In genomic region chr3:126659915-126660886, GRCh38 we compare ENCODE assay signal across 12 cellular contexts. TPM values are rescaled to one million over a fixed set of nuclear protein-coding genes. Genes with fewer than 3 reads are reported as not detected.
DNase-seq lines count a peak whose midpoint lies in the region; ATAC-seq, FAIRE-seq and TF ChIP-seq lines count a peak whose summit lies in the region.
"Had no signal": no experiment of that assay in that cellular context is flagged by ENCODE, and none has a peak within 500 bp of the region (broad histone marks: within the 10 kb centered on the region; RNA-seq: fewer than 3 reads in every experiment).

No MANE protein-coding gene starts in this region.

- H3K27ac ChIP-seq in adrenal gland = no peak overlapping the region
- no peak overlapping the region for H3K27ac ChIP-seq in HepG2 (ENCODE audit: extremely low read length, insufficient read depth, low read length)
- H3K27ac ChIP-seq: neutrophil had no signal

- peaks cover 9% of the 10 kb centered on the region for H3K27me3 ChIP-seq in adrenal gland
- H3K27me3 ChIP-seq in HepG2 (ENCODE audit: control insufficient read depth in 1 of 2, insufficient read depth in 2 of 2, low read length in 2 of 2) = peaks cover 0 to 44% of the 10 kb centered on the region in 2 experiments; a peak in 4 of 5 replicates

- H3K4me2 ChIP-seq in HepG2 (ENCODE audit: low read depth, low read length) = 0 out of 2 replicates have a peak overlapping the region, but pooled peaks have one; percentile 34

- no peak for TF ChIP-seq RAD21 in HepG2 (CRISPR knock-in tag; IDR thresholded peaks at IDR 0.05)

- POLR2A ChIA-PET in HepG2 (lab: Yijun Ruan, JAX) = interaction anchor here (1.2 kb wide), 1 partner anchor 136 kb away, joined by 3 read pairs; no protein-coding TSS in a partner anchor

- TF ChIP-seq POLR2A in adrenal gland (IDR thresholded peaks at IDR 0.05) (no peak), HepG2 (IDR thresholded peaks at IDR 0.05; ENCODE audit: insufficient read depth in 1 of 2, low read depth in 2 of 2, low read length in 2 of 2) (no peak)

- no peak overlapping the region for H3K9ac ChIP-seq in HepG2 (ENCODE audit: insufficient read depth, low read depth, low read length)

- no peaks in the 10 kb centered on the region for H4K20me1 ChIP-seq in HepG2 (ENCODE audit: insufficient read depth, low read length)

- no peak for TF ChIP-seq EP300 in HepG2 (IDR thresholded peaks at IDR 0.05; ENCODE audit: low read depth in 2 of 2, low read length in 2 of 2)
- TF ChIP-seq EP300 in HepG2 (CRISPR knock-in tag; IDR thresholded peaks at IDR 0.05; ENCODE audit: borderline replicate concordance) = no peak

- no TSS peak for BruUV-seq in HepG2 (replicated peaks; lab: Mats Ljungman, UMichigan)

- DNase-seq in COLO668 (lab: John Stamatoyannopoulos, UW; ENCODE audit: unreplicated experiment) (peak; percentile 6), HuH-7.5 (ENCODE audit: low spot score) (peak; percentile 50), adrenal gland (peak in 6 of 7 donors; percentile 52 to 72 (median 66)), HepG2 (ENCODE audit: low spot score) (peak; percentile 28), T1000 (lab: John Stamatoyannopoulos, UW) (no peak), SKM-1 (lab: John Stamatoyannopoulos, UW; ENCODE audit: unreplicated experiment) (no peak)
- no peak for DNase-seq in stimulated activated CD4-positive, alpha-beta T cell treated with anti-CD3 and anti-CD28 coated beads, Interleukin-12 subunit alpha, Interleukin-12 subunit beta, amount 100 ng/mL, for 4 hours
- DNase-seq: activated T-cell treated with anti-CD3 and anti-CD28 coated beads, Interleukin-2, amount 50 U/mL, for 4 hours; DND-41; NCI-H2227 treated with DMSO at 0.1 percent for 48 hours had no signal

- no peak overlapping the region for H2AFZ ChIP-seq in HepG2 (ENCODE audit: low read length)

- H3K36me3 ChIP-seq in adrenal gland (replicated peaks in 1 of 2) = no peaks in the 10 kb centered on the region
- no peaks in the 10 kb centered on the region for H3K36me3 ChIP-seq in HepG2 (replicated peaks in 1 of 2; ENCODE audit: control insufficient read depth in 1 of 2, insufficient read depth in 2 of 2, low read length in 2 of 2)
- H3K36me3 ChIP-seq: neutrophil had no signal

- H3K4me1 ChIP-seq in adrenal gland (replicated peaks in 1 of 2) (peaks cover 0 to 3% of the 10 kb centered on the region in 2 donors), HepG2 (ENCODE audit: insufficient read depth, low read length) (peaks cover 14% of the 10 kb centered on the region)

- intact Hi-C loops in adrenal gland (cut with DNase I) (loop anchor here in 1 of 2 donors (5.0 kb wide), 1 partner anchor 143 kb away; the partner anchor contains the start of gene UROC1), HepG2 (cut with micrococcal nuclease; ENCODE audit: unreplicated experiment) (no loop called here)

- CTCF ChIA-PET in HepG2 (lab: Yijun Ruan, JAX; ENCODE audit: low intra/inter-chr PET ratio, low total read pairs) = no interaction called here

- peak; percentile 81 for ATAC-seq in HepG2
- no peak for ATAC-seq in GM19455 (IDR thresholded peaks at IDR 0.05; ENCODE audit: unreplicated experiment)
- ATAC-seq: activated T-cell treated with anti-CD3 and anti-CD28 coated beads, Interleukin-2, amount 50 U/mL, for 4 hours had no signal

- peak; percentile 21 to 46 (median 44) for TF ChIP-seq CTCF in adrenal gland (IDR thresholded peaks at IDR 0.05)
- peak; percentile 30 for TF ChIP-seq CTCF in HepG2 (CRISPR knock-in tag; IDR thresholded peaks at IDR 0.05)

- H3K9me3 ChIP-seq in adrenal gland (replicated peaks in 1 of 3) (no peaks in the 10 kb centered on the region), HepG2 (ENCODE audit: low read length) (peaks cover 7% of the 10 kb centered on the region; the same call in 1 of the 2 replicates)
- H3K9me3 ChIP-seq: neutrophil had no signal

- FAIRE-seq in HepG2 (lab: Jason Lieb, UNC) = no peak

- in situ Hi-C loops in HepG2 (cut with HindIII; ENCODE audit: extremely low pct_ligation_motif_present, low pct_unique_long_range_greater_than_20kb) = no loop called here

- H3K79me2 ChIP-seq in HepG2 (ENCODE audit: insufficient read depth, low read length) = no peaks in the 10 kb centered on the region

- H3K4me3 ChIP-seq in adrenal gland = no peak overlapping the region
- H3K4me3 ChIP-seq in HepG2 (replicated peaks in 1 of 3; ENCODE audit: insufficient read depth in 1 of 3, low read depth in 2 of 3, low read length in 3 of 3) = no peak overlapping the region

- WGBS in adrenal gland, 4 donors = 29 to 41% (median 33%) methylated on average over 14 to 19 of the region's 19 CpGs
- WGBS in HepG2 (ENCODE audit: low lambda C conversion rate) = 22% methylated on average over 9 of the region's 19 CpGs

TF ChIP-seq in HepG2, 621 proteins besides CTCF, POLR2A, EP300 and RAD21 (continues in another document):
- TF ChIP-seq ZNF143 (CRISPR knock-in tag; IDR thresholded peaks at IDR 0.05) (0 out of 2 replicates have a peak, but pooled peaks have one; percentile 19), ASH2L (IDR thresholded peaks at IDR 0.05; ENCODE audit: insufficient read length, low read depth, low read length) (no peak), MIER2 (CRISPR knock-in tag; IDR thresholded peaks at IDR 0.05) (no peak)

RNA-seq across cellular contexts. Expression of gene TXNRD3, which starts 5.3 kb away (rescaled TPM):
- 10 to 100 TPM in 5 of 8 donors, 1 to 10 TPM in 3; 7.3 to 20.8 (median 10.8) TPM for total RNA-seq in adrenal gland
- 10 to 100 TPM in 1 of 3 donors, 1 to 10 TPM in 2; 6.8 to 10.9 (median 7.9) TPM for polyA plus RNA-seq in adrenal gland
- 20.7 and 26.4 TPM in 2 replicates for total RNA-seq in HepG2 (2016; rRNA removed; fragmentation: Illumina TruSeq; extraction: Trizol)
- total RNA-seq in HepG2 (2016; cell fraction: cytosol; rRNA removed; fragmentation: Illumina TruSeq; extraction: Trizol; ENCODE audit: low read depth) = 8.9 and 11.8 TPM in 2 replicates
- total RNA-seq in HepG2 (2016; cell fraction: insoluble cytoplasmic fraction; rRNA removed; fragmentation: Illumina TruSeq; extraction: Trizol) = 19.3 and 25.3 TPM in 2 replicates
- 10.5 and 15.0 TPM in 2 replicates for total RNA-seq in HepG2 (2016; cell fraction: membrane; rRNA removed; fragmentation: Illumina TruSeq; extraction: Trizol)
- 12.6 and 12.9 TPM in 2 replicates for total RNA-seq in HepG2 (2016; cell fraction: nucleus; rRNA removed; fragmentation: Illumina TruSeq; extraction: Trizol)
- polyA plus RNA-seq in HepG2 (2011; rRNA removed) = 4.7 and 4.8 TPM in 2 replicates
- polyA plus RNA-seq in HepG2 (2011; cell fraction: cytosol; rRNA removed) = 2.8 and 4.1 TPM in 2 replicates
- polyA plus RNA-seq in HepG2 (2011; cell fraction: nucleus; rRNA removed) = 4.2 and 8.3 TPM in 2 replicates
- polyA plus RNA-seq in HepG2 (2012) = 10.2 and 11.9 TPM in 2 replicates
- 1.3 and 2.2 TPM in 2 replicates for polyA plus RNA-seq in HepG2 (2016; cell fraction: cytosol; fragmentation: Illumina TruSeq; extraction: Trizol; ENCODE audit: low read depth)
- 12.3 and 17.6 TPM in 2 replicates for polyA plus RNA-seq in HepG2 (2016; cell fraction: insoluble cytoplasmic fraction; fragmentation: Illumina TruSeq; extraction: Trizol; ENCODE audit: low read depth)
- 2.7 and 3.8 TPM in 2 replicates for polyA plus RNA-seq in HepG2 (2016; cell fraction: membrane; fragmentation: Illumina TruSeq; extraction: Trizol; ENCODE audit: low read depth)
- polyA plus RNA-seq in HepG2 (2016; cell fraction: nucleus; fragmentation: Illumina TruSeq; extraction: Trizol; ENCODE audit: insufficient read depth, low read depth) = 12.2 and 12.5 TPM in 2 replicates
- 3.9 and 8.9 TPM in 2 replicates for polyA minus RNA-seq in HepG2 (2011; rRNA and poly(A)+ RNA removed; ENCODE audit: low replicate concordance)
- polyA minus RNA-seq in HepG2 (2011; cell fraction: cytosol; rRNA and poly(A)+ RNA removed) = 2.0 and 4.0 TPM in 2 replicates
- polyA minus RNA-seq in HepG2 (2011; cell fraction: nucleus; rRNA and poly(A)+ RNA removed) = 7.2 and 11.8 TPM in 2 replicates

RNA-seq across cellular contexts. Expression of gene CHCHD6, which starts 43.8 kb away (rescaled TPM):
- total RNA-seq in adrenal gland (10 to 100 TPM; 10.6 to 21.3 (median 17.5) TPM), HepG2 (2016; rRNA removed; fragmentation: Illumina TruSeq; extraction: Trizol) (20.3 and 24.8 TPM in 2 replicates)
- polyA plus RNA-seq in adrenal gland (10 to 100 TPM; 14.9 to 20.0 (median 17.8) TPM), HepG2 (2011; rRNA removed) (18.5 and 20.8 TPM in 2 replicates)
- total RNA-seq in HepG2 (2016; cell fraction: cytosol; rRNA removed; fragmentation: Illumina TruSeq; extraction: Trizol; ENCODE audit: low read depth) = 10.6 and 13.0 TPM in 2 replicates
- total RNA-seq in HepG2 (2016; cell fraction: insoluble cytoplasmic fraction; rRNA removed; fragmentation: Illumina TruSeq; extraction: Trizol) = 21.0 and 27.0 TPM in 2 replicates
- total RNA-seq in HepG2 (2016; cell fraction: membrane; rRNA removed; fragmentation: Illumina TruSeq; extraction: Trizol) = 12.4 and 16.6 TPM in 2 replicates
- total RNA-seq in HepG2 (2016; cell fraction: nucleus; rRNA removed; fragmentation: Illumina TruSeq; extraction: Trizol) = 11.5 and 15.1 TPM in 2 replicates
- polyA plus RNA-seq in HepG2 (2011; cell fraction: cytosol; rRNA removed) = 19.5 and 23.3 TPM in 2 replicates
- polyA plus RNA-seq in HepG2 (2011; cell fraction: nucleus; rRNA removed) = 8.9 and 9.9 TPM in 2 replicates
- polyA plus RNA-seq in HepG2 (2012) = 10.9 and 12.0 TPM in 2 replicates
- polyA plus RNA-seq in HepG2 (2016; cell fraction: cytosol; fragmentation: Illumina TruSeq; extraction: Trizol; ENCODE audit: low read depth) = 12.6 and 15.1 TPM in 2 replicates
- polyA plus RNA-seq in HepG2 (2016; cell fraction: insoluble cytoplasmic fraction; fragmentation: Illumina TruSeq; extraction: Trizol; ENCODE audit: low read depth) = 28.8 and 28.9 TPM in 2 replicates
- polyA plus RNA-seq in HepG2 (2016; cell fraction: membrane; fragmentation: Illumina TruSeq; extraction: Trizol; ENCODE audit: low read depth) = 13.3 and 13.9 TPM in 2 replicates
- polyA plus RNA-seq in HepG2 (2016; cell fraction: nucleus; fragmentation: Illumina TruSeq; extraction: Trizol; ENCODE audit: insufficient read depth, low read depth) = 15.3 and 19.3 TPM in 2 replicates
- polyA minus RNA-seq in HepG2 (2011; rRNA and poly(A)+ RNA removed; ENCODE audit: low replicate concordance) = 5.3 and 6.9 TPM in 2 replicates
- 3.1 and 3.6 TPM in 2 replicates for polyA minus RNA-seq in HepG2 (2011; cell fraction: cytosol; rRNA and poly(A)+ RNA removed)
- polyA minus RNA-seq in HepG2 (2011; cell fraction: nucleus; rRNA and poly(A)+ RNA removed) = 7.2 and 10.6 TPM in 2 replicates

Comparison
In these comparisons a context has a peak if more than half of its experiments do, and no peak if none do; other contexts are left out.
1. DNase-seq: peak in COLO668 (single experiment), HuH-7.5 (single experiment), adrenal gland (6 of 7) and HepG2 (single experiment); none in T1000 (single experiment), stimulated activated CD4-positive, alpha-beta T cell treated with anti-CD3 and anti-CD28 coated beads, Interleukin-12 subunit alpha, Interleukin-12 subunit beta, amount 100 ng/mL, for 4 hours (single experiment) and SKM-1 (single experiment).